ENCODE assay signal across 13 cellular contexts in genomic region chr21:41459884-41460534, GRCh38. TPM values are rescaled to one million over a fixed set of nuclear protein-coding genes. Genes with fewer than 3 reads are reported as not detected.
DNase-seq lines count a peak whose midpoint lies in the region; ATAC-seq, FAIRE-seq and TF ChIP-seq lines count a peak whose summit lies in the region.
"Had no signal": no experiment of that assay in that cellular context is flagged by ENCODE, and none has a peak within 500 bp of the region (broad histone marks: within the 10 kb centered on the region; RNA-seq: fewer than 3 reads in every experiment).

No MANE protein-coding gene starts in this region.

- no peaks in the 10 kb centered on the region for H3K27me3 Mint-ChIP-seq in activated T-cell treated with anti-CD3 and anti-CD28 coated beads, Interleukin-2, amount 50 U/mL, for 24 hours

- CTCF ChIA-PET in GM12878 (lab: Yijun Ruan, JAX) = interaction anchor here (0.7 to 3.1 kb wide), 6 partner anchors 10 to 179 kb away, joined by 3 to 47 read pairs (median 6); no protein-coding TSS in a partner anchor

- peak; percentile 79 for TF ChIP-seq POLR2A in GM12878 (IDR thresholded peaks at IDR 0.05; ENCODE audit: low read depth, low read length)

- H3K36me3 ChIP-seq in GM12878 (ENCODE audit: control insufficient read depth in 2 of 2, insufficient read depth in 2 of 2, low read length in 1 of 2) (peaks cover 20 to 34% of the 10 kb centered on the region in 2 experiments), aorta (ENCODE audit: control insufficient read depth in 1 of 2, insufficient read depth in 2 of 2, low read length in 1 of 2) (no peaks in the 10 kb centered on the region)
- H3K36me3 ChIP-seq: SJCRH30 had no signal

- TF ChIP-seq EP300 in GM12878 (IDR thresholded peaks at IDR 0.05; ENCODE audit: borderline replicate concordance in 1 of 2, control insufficient read depth in 1 of 2, low read depth in 2 of 2, low read length in 2 of 2) = no peak

- RAD21 ChIA-PET in GM12878 (lab: Charles Lee; ENCODE audit: unreplicated experiment) = interaction anchor here (1.4 to 3.4 kb wide), 2 partner anchors 91 to 176 kb away, joined by 4 to 26 read pairs; no protein-coding TSS in a partner anchor

- no peaks in the 10 kb centered on the region; the same call in 2 of the 3 replicates for H3K9me3 ChIP-seq in GM12878 (replicated peaks; ENCODE audit: control insufficient read depth, insufficient read depth, low read length)
- no peaks in the 10 kb centered on the region for H3K9me3 ChIP-seq in aorta (ENCODE audit: control insufficient read depth, low read length)
- H3K9me3 ChIP-seq: SJCRH30 had no signal

- in situ Hi-C loops in GM12878 (cut with MboI) = loop anchor here (5.0 kb wide), 1 partner anchor 173 kb away; no protein-coding TSS in a partner anchor

- intact Hi-C loops in GM12878 (cut with micrococcal nuclease; ENCODE audit: unreplicated experiment) (loop anchor here (1.0 kb wide), 1 partner anchor 177 kb away; no protein-coding TSS in a partner anchor), aorta (cut with DNase I) (loop anchor here (2.0 to 5.0 kb wide), 3 partner anchors 173 to 339 kb away; no protein-coding TSS in a partner anchor)

- TF ChIP-seq RAD21 in GM12878 (IDR thresholded peaks at IDR 0.05; ENCODE audit: insufficient read depth, low read depth, low read length) = no peak

- H3K27ac Mint-ChIP-seq in activated T-cell treated with anti-CD3 and anti-CD28 coated beads, Interleukin-2, amount 50 U/mL, for 24 hours = no peak overlapping the region

- no peaks in the 10 kb centered on the region for H3K9me3 Mint-ChIP-seq in activated T-cell treated with anti-CD3 and anti-CD28 coated beads, Interleukin-2, amount 50 U/mL, for 24 hours

- H3K4me1 Mint-ChIP-seq in activated T-cell treated with anti-CD3 and anti-CD28 coated beads, Interleukin-2, amount 50 U/mL, for 24 hours (ENCODE audit: low read depth) = peaks cover 3% of the 10 kb centered on the region

- BruUV-seq in GM12878 (replicated peaks; lab: Mats Ljungman, UMichigan) = no TSS peak

- no peak overlapping the region for H2AFZ ChIP-seq in GM12878 (ENCODE audit: control insufficient read depth, low read depth, low read length)
- H2AFZ ChIP-seq: GM23248 had no signal

- ATAC-seq in GM21423 (IDR thresholded peaks at IDR 0.05; ENCODE audit: unreplicated experiment) (peak; percentile 17), GM12878 (peak; percentile 39), aorta (ENCODE audit: low FRiP score) (no peak)

- no peak for TF ChIP-seq CTCF in GM12878 (IDR thresholded peaks at IDR 0.05 in 2 of 3, conservative IDR thresholded peaks at IDR 0.05 in 1 of 3; ENCODE audit: control insufficient read depth in 2 of 3, extremely low read depth in 1 of 3, insufficient read depth in 1 of 3, low read depth in 3 of 3, low read length in 3 of 3)

- H3K4me3 ChIP-seq in GM12878 (no peak overlapping the region), aorta (ENCODE audit: low read length in 2 of 2) (no peak overlapping the region)
- H3K4me3 ChIP-seq: BLaER1 treated with 17β-estradiol and CSF1 and Interleukin-3, amounts not matched to agents 10 nM and 100 nM; GM23248; SJCRH30 had no signal

- no peak overlapping the region for H3K9ac ChIP-seq in GM12878 (ENCODE audit: control insufficient read depth, insufficient read depth, low read length)
- H3K9ac ChIP-seq: BLaER1 treated with 17β-estradiol and CSF1 and Interleukin-3, amounts not matched to agents 10 nM and 100 nM; GM23248 had no signal

- no peak overlapping the region for H3K4me2 ChIP-seq in GM12878 (ENCODE audit: control insufficient read depth, insufficient read depth)

- H3K27ac ChIP-seq in GM12878 (ENCODE audit: control insufficient read depth, insufficient read depth) (no peak overlapping the region), aorta (ENCODE audit: low read depth in 1 of 2, low read length in 2 of 2) (no peak overlapping the region)
- H3K27ac ChIP-seq: BLaER1 treated with 17β-estradiol and CSF1 and Interleukin-3, amounts not matched to agents 10 nM and 100 nM; GM23248; SJCRH30 had no signal

- SMC1A ChIA-PET in GM12878 (lab: Charles Lee; ENCODE audit: uncharacterized antibody, unreplicated experiment) = interaction anchor here (1.1 to 1.4 kb wide), 2 partner anchors 90 to 177 kb away, joined by 3 to 18 read pairs; no protein-coding TSS in a partner anchor

- H4K20me1 ChIP-seq in GM12878 (ENCODE audit: control insufficient read depth, insufficient read depth) = peaks cover 15% of the 10 kb centered on the region

- 82% methylated on average over 9 of the region's 9 CpGs for WGBS in GM12878 (ENCODE audit: insufficient coverage, insufficient replicate concordance, low lambda C conversion rate, missing lambda C conversion rate)
- 87 to 89% methylated on average over 9 of the region's 9 CpGs for WGBS in aorta, 2 donors

- FAIRE-seq in GM12878 (lab: Jason Lieb, UNC) (no peak), HTR-8/SVneo (lab: Jason Lieb, UNC) (no peak)
- FAIRE-seq: TTC549 had no signal

- peaks cover 44% of the 10 kb centered on the region for H3K36me3 Mint-ChIP-seq in activated T-cell treated with anti-CD3 and anti-CD28 coated beads, Interleukin-2, amount 50 U/mL, for 24 hours (ENCODE audit: low read depth)

- peak; percentile 21 for DNase-seq in stimulated activated CD8-positive, alpha-beta memory T cell treated with anti-CD3 and anti-CD28 coated beads, Interleukin-15, amount 100 ng/mL, for 1 hour (ENCODE audit: low read depth)
- no peak for DNase-seq in stimulated activated CD8-positive, alpha-beta memory T cell treated with anti-CD3 and anti-CD28 coated beads, Interleukin-4, amount 100 ng/mL, for 48 hours
- DNase-seq in GM12878 (ENCODE audit: low read depth, low spot score) (no peak), HTR-8/SVneo (ENCODE audit: insufficient read length, low spot score) (no peak), aorta (no peak)
- DNase-seq in activated T-cell treated with anti-CD3 and anti-CD28 coated beads, Interleukin-2, amount 50 U/mL, for 24 hours = no peak

- no peak overlapping the region for H3K4me3 Mint-ChIP-seq in activated T-cell treated with anti-CD3 and anti-CD28 coated beads, Interleukin-2, amount 50 U/mL, for 24 hours

- H3K4me1 ChIP-seq in GM12878 (ENCODE audit: control insufficient read depth, insufficient read depth, low read length) = no peaks in the 10 kb centered on the region
- H3K4me1 ChIP-seq in aorta (ENCODE audit: control insufficient read depth in 1 of 2, insufficient read depth in 2 of 2, low read length in 2 of 2) = no peaks in the 10 kb centered on the region
- H3K4me1 ChIP-seq: SJCRH30 had no signal

- H3K27me3 ChIP-seq in GM12878 (replicated peaks in 1 of 2; ENCODE audit: control insufficient read depth in 2 of 2, insufficient read depth in 2 of 2, low read length in 1 of 2) = no peaks in the 10 kb centered on the region
- H3K27me3 ChIP-seq in aorta (ENCODE audit: control insufficient read depth in 1 of 2, insufficient read depth in 2 of 2, low read length in 1 of 2) = no peaks in the 10 kb centered on the region
- H3K27me3 ChIP-seq: BLaER1 treated with 17β-estradiol and CSF1 and Interleukin-3, amounts not matched to agents 10 nM and 100 nM had no signal

- H3K79me2 ChIP-seq in GM12878 (ENCODE audit: control insufficient read depth, insufficient read depth, low read length) = no peaks in the 10 kb centered on the region

- POLR2A ChIA-PET in GM12878 (lab: Charles Lee) = no interaction called here

TF ChIP-seq in GM12878, 131 proteins besides CTCF, POLR2A, EP300 and RAD21 (continues in another document):
- TF ChIP-seq EZH2 (IDR thresholded peaks at IDR 0.05; ENCODE audit: borderline replicate concordance, control insufficient read depth, low read depth, low read length) (no peak), MTA3 (IDR thresholded peaks at IDR 0.05; ENCODE audit: borderline replicate concordance, low read length) (no peak), NFIC (IDR thresholded peaks at IDR 0.05; ENCODE audit: low read depth, low read length) (no peak)

RNA-seq across cellular contexts. Expression of gene MX1, which starts 34.0 kb away (rescaled TPM):
- total RNA-seq in GM12878 (2013; cell fraction: nucleolus; rRNA removed) = 488 and 545 TPM in 2 replicates
- total RNA-seq in GM12878 (2014; rRNA removed) (385 and 432 TPM in 2 replicates), GM12878 (2014; rRNA removed; fragmentation: Illumina TruSeq; extraction: Trizol) (354 and 364 TPM in 2 replicates), GM12878 (2021) (380 and 405 TPM in 2 replicates), aorta (10 to 100 TPM; 41.0 to 58.1 TPM)
- polyA plus RNA-seq in GM12878 (2011; ENCODE audit: low read depth) = 255 TPM
- polyA plus RNA-seq in GM12878 (2011; rRNA removed) (337 and 367 TPM in 2 replicates), GM12878 (2014; fragmentation: Illumina TruSeq; extraction: Trizol) (293 and 352 TPM in 2 replicates), GM12878 (2014; fragmentation: Nextera tagmentation; extraction: Ambion mirVana) (10 to 100 TPM; 75.9 to 90.9 TPM), GM12878 (2014; rRNA removed) (308 and 311 TPM in 2 replicates), GM12878 (2016; fragmentation: Nextera tagmentation; extraction: Ambion mirVana) (100 to 1,000 TPM; 242 to 247 TPM), aorta (10 to 100 TPM; 16.9 to 24.9 TPM)
- 403 and 416 TPM in 2 replicates for polyA plus RNA-seq in GM12878 (2011; cell fraction: cytosol; rRNA removed)
- polyA plus RNA-seq in GM12878 (2011; cell fraction: nucleus; rRNA removed) = 596 and 625 TPM in 2 replicates
- polyA plus RNA-seq in GM12878 (2012) = 327 and 366 TPM in 2 replicates
- 680 and 808 TPM in 2 replicates for polyA minus RNA-seq in GM12878 (2011; rRNA and poly(A)+ RNA removed)
- 217 and 223 TPM in 2 replicates for polyA minus RNA-seq in GM12878 (2011; cell fraction: cytosol; rRNA and poly(A)+ RNA removed)
- 429 and 648 TPM in 2 replicates for polyA minus RNA-seq in GM12878 (2011; cell fraction: nucleus; rRNA and poly(A)+ RNA removed)
- total RNA-seq: SJCRH30 had no signal

RNA-seq across cellular contexts. Expression of gene TMPRSS2, which starts 47.9 kb away (rescaled TPM):
- total RNA-seq in GM12878 (2013; cell fraction: nucleolus; rRNA removed) = not detected in 2 replicates
- total RNA-seq in GM12878 (2014; rRNA removed) (not detected in 2 replicates), GM12878 (2014; rRNA removed; fragmentation: Illumina TruSeq; extraction: Trizol) (not detected in 2 replicates), GM12878 (2021) (0.16 and 0.26 TPM in 2 replicates), aorta (not detected)
- polyA plus RNA-seq in GM12878 (2011; ENCODE audit: low read depth) = not detected
- polyA plus RNA-seq in GM12878 (2011; rRNA removed) (not detected in 2 replicates), GM12878 (2014; fragmentation: Illumina TruSeq; extraction: Trizol) (not detected in 2 replicates), GM12878 (2014; fragmentation: Nextera tagmentation; extraction: Ambion mirVana) (not detected), GM12878 (2014; rRNA removed) (0.19 TPM in 1 of 2 replicates, not detected in the other), GM12878 (2016; fragmentation: Nextera tagmentation; extraction: Ambion mirVana) (not detected), aorta (10 to 100 TPM in 1 of 2 donors, under 1 TPM in 1; 0.10 to 10.4 TPM)
- not detected in 2 replicates for polyA plus RNA-seq in GM12878 (2011; cell fraction: cytosol; rRNA removed)
- not detected in 2 replicates for polyA plus RNA-seq in GM12878 (2011; cell fraction: nucleus; rRNA removed)
- not detected in 2 replicates for polyA plus RNA-seq in GM12878 (2012)
- not detected in 2 replicates for polyA minus RNA-seq in GM12878 (2011; rRNA and poly(A)+ RNA removed)
- polyA minus RNA-seq in GM12878 (2011; cell fraction: cytosol; rRNA and poly(A)+ RNA removed) = not detected in 2 replicates
- not detected in 2 replicates for polyA minus RNA-seq in GM12878 (2011; cell fraction: nucleus; rRNA and poly(A)+ RNA removed)
- total RNA-seq: glomerular endothelial cell, GM23248, SJCRH30, skeletal muscle tissue had no signal
- polyA plus RNA-seq: GM23248 had no signal

Comparison
In these comparisons a context has a peak if more than half of its experiments do, and no peak if none do; other contexts are left out.
1. RNA of gene MX1, which starts 34.0 kb away (total RNA-seq): 354 to 545 TPM in GM12878; 41.0 to 58.1 TPM in aorta; every median in the first group is over 4 times any median in the second.